Comparison of ENCODE assay signal across 8 cellular contexts in genomic region chrX:19739683-19740082, GRCh38.
A peak's percentile ranks its signal among the peaks of the same experiment; 100 is the strongest.
DNase-seq lines count a peak whose midpoint lies in the region; ATAC-seq and TF ChIP-seq lines count a peak whose summit lies in the region.

No MANE protein-coding gene starts in this region.

- H3K27me3 ChIP-seq in CD4-positive, CD25-positive, alpha-beta regulatory T cell (ENCODE audit: control insufficient read depth, insufficient read depth, low read length): no peaks in the 10 kb centered on the region
- no peaks in the 10 kb centered on the region for H3K27me3 ChIP-seq in H7 (ENCODE audit: control insufficient read depth, insufficient read depth, low read length)
- H3K27me3 ChIP-seq in gastroesophageal sphincter: no peaks in the 10 kb centered on the region
- H3K27me3 ChIP-seq in psoas muscle (ENCODE audit: insufficient read depth in 3 of 3, low read length in 2 of 3): no peaks in the 10 kb centered on the region

- peaks cover 51% of the 10 kb centered on the region for H3K4me1 ChIP-seq in CD4-positive, CD25-positive, alpha-beta regulatory T cell (ENCODE audit: control insufficient read depth, insufficient read depth, low read length, poor library complexity, severe bottlenecking)
- no peaks in the 10 kb centered on the region for H3K4me1 ChIP-seq in gastroesophageal sphincter
- no peaks in the 10 kb centered on the region for H3K4me1 ChIP-seq in psoas muscle

- WGBS in gastroesophageal sphincter (ENCODE audit: low coverage in 1 of 2), 2 donors: 52 to 100% methylated on average over 1 to 5 of the region's 5 CpGs
- 40 to 62% (median 53%) methylated on average over 5 of the region's 5 CpGs for WGBS in psoas muscle, 3 donors

- TF ChIP-seq CTCF in gastroesophageal sphincter (IDR thresholded peaks at IDR 0.05) (peak; percentile 34 to 72 (median 62)), psoas muscle (IDR thresholded peaks at IDR 0.05) (peak; percentile 57)

- peak overlapping the region; percentile 26 for H3K4me3 ChIP-seq in CD4-positive, CD25-positive, alpha-beta regulatory T cell (ENCODE audit: low read depth, low read length)
- H3K4me3 ChIP-seq in H7 (ENCODE audit: insufficient read depth, low read depth, low read length) (no peak overlapping the region), gastroesophageal sphincter (no peak overlapping the region), psoas muscle (no peak overlapping the region)

- peak in 1 of 2 donors; percentile 42 for ATAC-seq in CD4-positive, CD25-positive, alpha-beta regulatory T cell (ENCODE audit: low read depth in 2 of 2)
- ATAC-seq in gastroesophageal sphincter (peak; percentile 63), psoas muscle (peak; percentile 42 to 70 (median 68)), HG02970 (IDR thresholded peaks at IDR 0.05; ENCODE audit: low FRiP score, unreplicated experiment) (no peak)

- H3K36me3 Mint-ChIP-seq in CD4-positive, CD25-positive, alpha-beta regulatory T cell: peaks cover 3% of the 10 kb centered on the region

- no peaks in the 10 kb centered on the region for H3K9me3 Mint-ChIP-seq in CD4-positive, CD25-positive, alpha-beta regulatory T cell

- H3K9me3 ChIP-seq in CD4-positive, CD25-positive, alpha-beta regulatory T cell (ENCODE audit: control insufficient read depth in 2 of 2, low read length in 2 of 2): no peaks in the 10 kb centered on the region
- H3K9me3 ChIP-seq in gastroesophageal sphincter (no peaks in the 10 kb centered on the region), psoas muscle (no peaks in the 10 kb centered on the region)

- no peak for TF ChIP-seq POLR2A in gastroesophageal sphincter (IDR thresholded peaks at IDR 0.05)

- no peak for TF ChIP-seq EP300 in gastroesophageal sphincter (IDR thresholded peaks at IDR 0.05)

- intact Hi-C loops in psoas muscle (cut with DNase I): loop anchor here (5.0 to 10.0 kb wide), 2 partner anchors 145 to 148 kb away; partner anchors contain the start of gene SH3KBP1 (in 2 of the 2)

- H3K4me3 Mint-ChIP-seq in CD4-positive, CD25-positive, alpha-beta regulatory T cell: peak overlapping the region in 3 of 4 donors; percentile 50 to 84 (median 54)

- H3K27me3 Mint-ChIP-seq in CD4-positive, CD25-positive, alpha-beta regulatory T cell: no peaks in the 10 kb centered on the region

- peaks cover 14 to 80% (median 43%) of the 10 kb centered on the region in 4 donors for H3K4me1 Mint-ChIP-seq in CD4-positive, CD25-positive, alpha-beta regulatory T cell

- H3K27ac ChIP-seq in CD4-positive, CD25-positive, alpha-beta regulatory T cell (ENCODE audit: insufficient read depth, low read length, poor library complexity, severe bottlenecking): no peak overlapping the region
- H3K27ac ChIP-seq in gastroesophageal sphincter: no peak overlapping the region
- H3K27ac ChIP-seq in psoas muscle: no peak overlapping the region

- DNase-seq in CD4-positive, CD25-positive, alpha-beta regulatory T cell: peak; percentile 26 to 51 (median 38)
- DNase-seq in H7 (peak; percentile 70), OCI-M1 (lab: John Stamatoyannopoulos, UW) (peak; percentile 75), psoas muscle (peak; percentile 53 to 69), middle frontal gyrus (ENCODE audit: extremely low spot score, low spot score) (no peak)
- peak; percentile 17 for DNase-seq in activated gamma-delta T cell treated with anti-CD3 and anti-CD28 coated beads, Interleukin-2, amount 50 U/mL, for 16 hours (ENCODE audit: low read depth)

- H3K27ac Mint-ChIP-seq in CD4-positive, CD25-positive, alpha-beta regulatory T cell: peak overlapping the region; percentile 78 to 96 (median 87)

- H3K36me3 ChIP-seq in CD4-positive, CD25-positive, alpha-beta regulatory T cell (ENCODE audit: control insufficient read depth, insufficient read depth, low read length): peaks cover 3% of the 10 kb centered on the region
- no peaks in the 10 kb centered on the region for H3K36me3 ChIP-seq in H7 (replicated peaks; ENCODE audit: control insufficient read depth, insufficient read depth, low read length)
- H3K36me3 ChIP-seq in gastroesophageal sphincter: no peaks in the 10 kb centered on the region
- no peaks in the 10 kb centered on the region for H3K36me3 ChIP-seq in psoas muscle (ENCODE audit: insufficient read depth in 1 of 2, low read depth in 1 of 2)
